Comparison of ENCODE assay signal across 8 cellular contexts in genomic region chr19:47210689-47211316, GRCh38. TPM values are rescaled to one million over a fixed set of nuclear protein-coding genes. Genes with fewer than 3 reads are reported as not detected.
DNase-seq lines count a peak whose midpoint lies in the region; ATAC-seq and TF ChIP-seq lines count a peak whose summit lies in the region.

No MANE protein-coding gene starts in this region.

- H3K36me3 ChIP-seq in DND-41 (ENCODE audit: insufficient read depth, low read length) (peaks cover 55% of the 10 kb centered on the region), Karpas-422 (ENCODE audit: insufficient read depth, low read length) (0 out of 2 replicates have a peak, but pooled peaks cover 6% of the 10 kb centered on the region), SK-N-MC (ENCODE audit: insufficient read depth, low read length) (peaks cover 43% of the 10 kb centered on the region), vagina (peaks cover 0 to 13% of the 10 kb centered on the region in 2 donors)

- H3K4me1 ChIP-seq in DND-41 (ENCODE audit: insufficient read depth, low read length), result peaks cover 14% of the 10 kb centered on the region
- peaks cover 17% of the 10 kb centered on the region for H3K4me1 ChIP-seq in Karpas-422 (ENCODE audit: low read length)
- peaks cover 10% of the 10 kb centered on the region for H3K4me1 ChIP-seq in vagina

- peak; percentile 80 for ATAC-seq in DND-41 (ENCODE audit: insufficient read depth, low read depth)

- peak overlapping the region; percentile 93 for H3K27ac Mint-ChIP-seq in activated naive CD4-positive, alpha-beta T cell treated with anti-CD3 and anti-CD28 coated beads for 36 hours

- H3K27me3 Mint-ChIP-seq in activated naive CD4-positive, alpha-beta T cell treated with anti-CD3 and anti-CD28 coated beads for 36 hours (ENCODE audit: low read depth), result no peaks in the 10 kb centered on the region

- H3K9ac ChIP-seq in DND-41 (ENCODE audit: low read depth, low read length) (peak overlapping the region; percentile 44), Karpas-422 (ENCODE audit: low read length) (peak overlapping the region; percentile 8; the same call in 1 of the 2 replicates), SK-N-MC (ENCODE audit: insufficient read length) (no peak overlapping the region)

- CTCF ChIA-PET in activated naive CD4-positive, alpha-beta T cell treated with anti-CD3 and anti-CD28 coated beads for 36 hours (lab: Charles Lee), result interaction anchor here (0.5 to 9.0 kb wide), 26 partner anchors 9 to 317 kb away, joined by 3 to 189 read pairs (median 6); partner anchors contain the start of genes CCDC9 and SAE1

- no peak for TF ChIP-seq POLR2A in vagina (IDR thresholded peaks at IDR 0.05)

- peaks cover 3% of the 10 kb centered on the region; the same call in 1 of the 2 replicates for H3K79me2 ChIP-seq in DND-41 (ENCODE audit: insufficient read depth, low read length)
- no peaks in the 10 kb centered on the region for H3K79me2 ChIP-seq in Karpas-422 (ENCODE audit: low read length)

- H3K36me3 Mint-ChIP-seq in activated naive CD4-positive, alpha-beta T cell treated with anti-CD3 and anti-CD28 coated beads for 36 hours (ENCODE audit: low read depth), result peaks cover 29% of the 10 kb centered on the region

- H3K4me2 ChIP-seq in DND-41 (ENCODE audit: insufficient read depth, low read length), result peak overlapping the region; percentile 7; the same call in 1 of the 2 replicates
- H3K4me2 ChIP-seq in Karpas-422 (ENCODE audit: low read depth, low read length, poor library complexity, severe bottlenecking), result no peak overlapping the region

- intact Hi-C loops in activated naive CD4-positive, alpha-beta T cell treated with anti-CD3 and anti-CD28 coated beads for 36 hours (cut with micrococcal nuclease), result loop anchor here (1.0 to 2.0 kb wide), 3 partner anchors 15 to 33 kb away; no protein-coding TSS in a partner anchor
- intact Hi-C loops in vagina (cut with DNase I) (no loop called here), posterior vena cava (cut with DNase I) (loop anchor here in 1 of 2 donors (2.0 kb wide), 1 partner anchor 38 kb away; no protein-coding TSS in a partner anchor)

- H3K4me3 ChIP-seq in DND-41 (ENCODE audit: low read depth in 1 of 2, low read length in 2 of 2) (no peak overlapping the region), Karpas-422 (ENCODE audit: low read length) (no peak overlapping the region), SK-N-MC (no peak overlapping the region), vagina (no peak overlapping the region)

- H3K27me3 ChIP-seq in DND-41 (ENCODE audit: insufficient read depth, low read length, poor library complexity) (no peaks in the 10 kb centered on the region), Karpas-422 (ENCODE audit: low read length) (no peaks in the 10 kb centered on the region), vagina (no peaks in the 10 kb centered on the region)

- H3K9me3 ChIP-seq in DND-41 (ENCODE audit: insufficient read depth, low read length, severe bottlenecking) (no peaks in the 10 kb centered on the region), Karpas-422 (ENCODE audit: low read length) (no peaks in the 10 kb centered on the region), SK-N-MC (ENCODE audit: low read depth, low read length) (no peaks in the 10 kb centered on the region), vagina (no peaks in the 10 kb centered on the region)

- H3K9me3 Mint-ChIP-seq in activated naive CD4-positive, alpha-beta T cell treated with anti-CD3 and anti-CD28 coated beads for 36 hours, result no peaks in the 10 kb centered on the region

- H3K4me3 Mint-ChIP-seq in activated naive CD4-positive, alpha-beta T cell treated with anti-CD3 and anti-CD28 coated beads for 36 hours, result no peak overlapping the region

- DNase-seq in DND-41, result peak; percentile 85
- peak; percentile 92 for DNase-seq in Karpas-422
- peak; percentile 57 for DNase-seq in SK-N-MC (ENCODE audit: low read depth, low spot score)
- peak; percentile 94 for DNase-seq in activated naive CD4-positive, alpha-beta T cell treated with anti-CD3 and anti-CD28 coated beads for 36 hours
- DNase-seq in glomerular visceral epithelial cell (ENCODE audit: extremely low spot score), result peak; percentile 81
- DNase-seq in pons (ENCODE audit: low spot score), result peak; percentile 77
- DNase-seq in vagina (ENCODE audit: extremely low spot score in 2 of 2), result no peak
- DNase-seq in posterior vena cava (ENCODE audit: low spot score), result no peak

- H3K9me2 ChIP-seq in Karpas-422 (replicated peaks; ENCODE audit: insufficient read depth, low read length), result no peaks in the 10 kb centered on the region

- H3K27ac ChIP-seq in DND-41 (ENCODE audit: low read length) (peak overlapping the region; percentile 79), Karpas-422 (ENCODE audit: low read length) (peak overlapping the region; percentile 50; the same call in 1 of the 2 replicates), SK-N-MC (peak overlapping the region; percentile 79), vagina (peak overlapping the region; percentile 74)

- H4K20me1 ChIP-seq in DND-41 (ENCODE audit: insufficient read depth, low read length) (peaks cover 5% of the 10 kb centered on the region; the same call in 1 of the 2 replicates), Karpas-422 (ENCODE audit: insufficient read depth, low read depth, low read length) (no peaks in the 10 kb centered on the region)

- TF ChIP-seq CTCF in DND-41 (IDR thresholded peaks at IDR 0.05; ENCODE audit: borderline replicate concordance, extremely low read depth, low read length, poor library complexity, severe bottlenecking), result peak; percentile 91
- peak; percentile 59 to 90 (median 87) for TF ChIP-seq CTCF in vagina (IDR thresholded peaks at IDR 0.05)

- H2AFZ ChIP-seq in DND-41 (ENCODE audit: low read depth, low read length) (no peak overlapping the region), Karpas-422 (ENCODE audit: low read length) (no peak overlapping the region)

- H3K4me1 Mint-ChIP-seq in activated naive CD4-positive, alpha-beta T cell treated with anti-CD3 and anti-CD28 coated beads for 36 hours (ENCODE audit: low read depth), result peaks cover 14% of the 10 kb centered on the region

RNA-seq across cellular contexts. Expression of gene BBC3, which starts 20.2 kb away (rescaled TPM):
- 4.0 and 8.9 TPM in 2 replicates for total RNA-seq in Karpas-422 (2014; rRNA removed; shearing (Covaris generic); ENCODE audit: low replicate concordance)
- 10 to 100 TPM; 55.9 to 59.5 TPM for total RNA-seq in activated naive CD4-positive, alpha-beta T cell treated with anti-CD3 and anti-CD28 coated beads for 36 hours
- 4.7 TPM for total RNA-seq in vagina
- total RNA-seq in posterior vena cava, result 1 to 10 TPM; 3.7 to 4.2 TPM

RNA-seq across cellular contexts. Expression of gene CCDC9, which starts 45.5 kb away (rescaled TPM):
- total RNA-seq in Karpas-422 (2014; rRNA removed; shearing (Covaris generic); ENCODE audit: low replicate concordance), result 2.2 and 7.1 TPM in 2 replicates
- total RNA-seq in activated naive CD4-positive, alpha-beta T cell treated with anti-CD3 and anti-CD28 coated beads for 36 hours, result 10 to 100 TPM; 43.6 to 47.7 TPM
- total RNA-seq in vagina (19.2 TPM), posterior vena cava (10 to 100 TPM; 31.6 to 33.5 TPM)

Comparison
In these comparisons a context has a peak if more than half of its experiments do, and no peak if none do; other contexts are left out.
1. DNase-seq: peak in DND-41 (single experiment), Karpas-422 (single experiment), SK-N-MC (single experiment), activated naive CD4-positive, alpha-beta T cell treated with anti-CD3 and anti-CD28 coated beads for 36 hours (single experiment), glomerular visceral epithelial cell (single experiment) and pons (single experiment); none in vagina (0 of 2) and posterior vena cava (single experiment).
2. Peak in every context shown above with its lines, with median percentiles within 50 percentile points of each other: H3K27ac ChIP-seq.